In the genomic region with DNA sequence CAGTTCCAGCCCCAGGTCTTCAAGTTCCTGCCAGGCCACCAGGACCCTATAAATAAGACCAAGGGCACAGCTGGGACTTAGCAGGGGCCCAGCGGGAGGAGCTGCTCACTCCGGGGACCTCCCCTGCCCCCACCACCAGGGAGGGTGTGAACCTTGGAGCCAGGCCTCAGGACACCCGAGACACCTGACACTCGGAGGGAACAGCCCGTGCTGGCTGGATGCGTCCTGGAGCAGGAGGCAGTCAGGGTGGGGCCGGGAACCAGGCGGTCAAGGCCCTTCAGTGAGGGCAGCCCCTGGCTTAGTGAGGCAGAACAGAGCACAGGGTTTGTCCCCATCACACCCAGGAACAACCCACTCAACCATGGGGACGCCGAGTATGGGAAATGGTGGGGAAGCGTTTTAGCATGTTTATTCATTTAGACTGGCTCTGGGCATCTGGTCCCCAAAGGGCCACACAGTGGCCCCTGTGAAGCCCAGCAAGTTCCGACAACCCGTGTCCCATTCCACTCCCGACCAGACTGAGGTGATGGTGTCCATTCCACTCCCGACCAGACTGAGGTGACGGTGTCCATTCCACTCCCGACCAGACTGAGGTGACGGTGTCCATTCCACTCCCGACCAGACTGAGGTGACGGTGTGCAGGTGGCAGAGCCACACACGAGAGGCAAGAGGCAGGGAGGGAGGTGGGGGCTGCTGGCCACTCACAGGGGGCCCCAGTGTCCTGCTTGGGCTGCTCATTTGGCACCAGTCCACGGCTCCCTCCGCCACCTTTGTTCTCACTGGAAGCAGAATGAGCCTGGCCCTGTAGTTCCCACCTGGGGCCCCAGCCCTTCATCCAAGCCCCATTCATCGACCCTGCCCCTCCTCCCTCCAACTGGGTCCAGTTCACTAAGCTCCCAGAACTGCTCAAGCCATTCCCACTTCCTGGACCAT, we compare ENCODE assay signal across 1 cellular context.
TF ChIP-seq lines count a peak whose summit lies in the region.

No MANE protein-coding gene starts in this region.

TF ChIP-seq in HepG2, 621 proteins besides CTCF, POLR2A, EP300 and RAD21 (continued from another document):
- TF ChIP-seq ZNF274 (CRISPR knock-in tag; IDR thresholded peaks at IDR 0.05) (no peak), SUZ12 (IDR thresholded peaks at IDR 0.05; ENCODE audit: low read depth, low read length) (no peak), NFKBIZ (CRISPR knock-in tag; IDR thresholded peaks at IDR 0.05) (0 out of 2 replicates have a peak, but pooled peaks have one; percentile 11), ATAD3A (CRISPR knock-in tag; IDR thresholded peaks at IDR 0.05) (no peak), PHB2 (IDR thresholded peaks at IDR 0.05; ENCODE audit: partially characterized antibody) (no peak), ZFAT (CRISPR knock-in tag; conservative IDR thresholded peaks at IDR 0.05) (no peak), ZNF746 (CRISPR knock-in tag; IDR thresholded peaks at IDR 0.05) (peak; percentile 63; the same call in 1 of the 2 replicates), FOSL1 (CRISPR knock-in tag; IDR thresholded peaks at IDR 0.05; ENCODE audit: borderline replicate concordance) (no peak), MBD4 (IDR thresholded peaks at IDR 0.05; ENCODE audit: borderline replicate concordance, low read length) (no peak), NFIC (IDR thresholded peaks at IDR 0.05; ENCODE audit: low read length) (peak; percentile 64; the same call in 1 of the 2 replicates), NR2F2 (IDR thresholded peaks at IDR 0.05; ENCODE audit: borderline replicate concordance, low read depth) (no peak)
- TF ChIP-seq, protein P1, sequence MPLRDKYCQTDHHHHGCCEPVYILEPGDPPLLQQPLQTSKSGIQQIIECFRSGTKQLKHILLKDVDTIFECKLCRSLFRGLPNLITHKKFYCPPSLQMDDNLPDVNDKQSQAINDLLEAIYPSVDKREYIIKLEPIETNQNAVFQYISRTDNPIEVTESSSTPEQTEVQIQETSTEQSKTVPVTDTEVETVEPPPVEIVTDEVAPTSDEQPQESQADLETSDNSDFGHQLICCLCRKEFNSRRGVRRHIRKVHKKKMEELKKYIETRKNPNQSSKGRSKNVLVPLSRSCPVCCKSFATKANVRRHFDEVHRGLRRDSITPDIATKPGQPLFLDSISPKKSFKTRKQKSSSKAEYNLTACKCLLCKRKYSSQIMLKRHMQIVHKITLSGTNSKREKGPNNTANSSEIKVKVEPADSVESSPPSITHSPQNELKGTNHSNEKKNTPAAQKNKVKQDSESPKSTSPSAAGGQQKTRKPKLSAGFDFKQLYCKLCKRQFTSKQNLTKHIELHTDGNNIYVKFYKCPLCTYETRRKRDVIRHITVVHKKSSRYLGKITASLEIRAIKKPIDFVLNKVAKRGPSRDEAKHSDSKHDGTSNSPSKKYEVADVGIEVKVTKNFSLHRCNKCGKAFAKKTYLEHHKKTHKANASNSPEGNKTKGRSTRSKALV (CRISPR knock-in tag; IDR thresholded peaks at IDR 0.05), result no peak
- TF ChIP-seq, protein P2, sequence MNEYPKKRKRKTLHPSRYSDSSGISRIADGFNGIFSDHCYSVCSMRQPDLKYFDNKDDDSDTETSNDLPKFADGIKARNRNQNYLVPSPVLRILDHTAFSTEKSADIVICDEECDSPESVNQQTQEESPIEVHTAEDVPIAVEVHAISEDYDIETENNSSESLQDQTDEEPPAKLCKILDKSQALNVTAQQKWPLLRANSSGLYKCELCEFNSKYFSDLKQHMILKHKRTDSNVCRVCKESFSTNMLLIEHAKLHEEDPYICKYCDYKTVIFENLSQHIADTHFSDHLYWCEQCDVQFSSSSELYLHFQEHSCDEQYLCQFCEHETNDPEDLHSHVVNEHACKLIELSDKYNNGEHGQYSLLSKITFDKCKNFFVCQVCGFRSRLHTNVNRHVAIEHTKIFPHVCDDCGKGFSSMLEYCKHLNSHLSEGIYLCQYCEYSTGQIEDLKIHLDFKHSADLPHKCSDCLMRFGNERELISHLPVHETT (CRISPR knock-in tag; conservative IDR thresholded peaks at IDR 0.05), result 0 out of 2 replicates have a peak, but pooled peaks have one; percentile 44
